Comparison of ENCODE assay signal across 1 cellular context in genomic region chr14:101454229-101454628, GRCh38.
TF ChIP-seq lines count a peak whose summit lies in the region.

No MANE protein-coding gene starts in this region.

TF ChIP-seq in K562, 482 proteins besides CTCF, POLR2A, EP300 and RAD21 (continued from another document):
- no peak for TF ChIP-seq ZNF407 (IDR thresholded peaks at IDR 0.05; ENCODE audit: low read depth)
- peak; percentile 71 for TF ChIP-seq FOSL1 (tag; conservative IDR thresholded peaks at IDR 0.05)
- TF ChIP-seq ZBTB43 (CRISPR knock-in tag; IDR thresholded peaks at IDR 0.05), result no peak
- TF ChIP-seq CTBP1 (IDR thresholded peaks at IDR 0.05; ENCODE audit: borderline replicate concordance), result peak; percentile 36; the same call in 1 of the 2 replicates
- peak; percentile 81 for TF ChIP-seq C11orf30 (IDR thresholded peaks at IDR 0.05; ENCODE audit: low read depth)
- peak; percentile 15; the same call in 1 of the 2 replicates for TF ChIP-seq JUND (IDR thresholded peaks at IDR 0.05; ENCODE audit: borderline replicate concordance, low read depth, low read length)
- TF ChIP-seq JUND (tag; IDR thresholded peaks at IDR 0.05; ENCODE audit: borderline replicate concordance, low read depth, low read length), result no peak
